Comparison of ENCODE assay signal across 8 cellular contexts in the genomic region with DNA sequence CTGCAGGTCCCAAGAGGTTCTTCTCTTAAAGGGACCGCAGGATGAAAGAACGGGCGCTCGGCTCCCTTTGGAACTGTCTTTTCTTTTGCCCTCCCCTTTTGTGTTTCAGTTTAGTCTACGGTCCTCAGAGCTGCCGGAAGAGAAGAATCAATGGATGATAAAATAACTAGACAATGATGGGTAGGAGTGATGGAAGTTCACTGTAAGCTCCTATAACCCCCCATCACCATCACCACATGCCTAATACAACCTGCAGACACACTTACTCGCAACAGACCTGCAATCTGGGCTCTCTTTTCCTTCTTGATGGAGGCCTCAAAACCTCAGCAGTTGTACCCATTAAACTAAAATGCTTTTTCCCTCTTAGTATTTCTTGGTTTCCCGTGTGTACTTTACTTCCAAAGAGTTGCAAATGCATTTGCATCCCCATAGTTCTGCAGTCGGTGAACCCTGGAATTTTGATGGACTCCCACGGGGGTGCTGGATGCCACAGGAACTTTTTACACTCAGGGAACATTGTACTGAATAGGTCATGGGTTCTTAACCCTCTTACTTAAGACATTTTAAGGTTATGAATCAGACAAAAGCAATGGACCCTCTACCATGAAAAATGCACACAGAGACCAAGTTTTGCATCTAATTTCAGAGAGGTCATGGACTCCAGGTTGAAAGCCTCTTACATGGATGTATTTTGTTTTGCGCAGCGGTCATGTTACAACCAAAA. TPM values are rescaled to one million over a fixed set of nuclear protein-coding genes. Genes with fewer than 3 reads are reported as not detected.
DNase-seq lines count a peak whose midpoint lies in the region; ATAC-seq and TF ChIP-seq lines count a peak whose summit lies in the region.

No MANE protein-coding gene starts in this region.

- CTCF ChIA-PET in T-cell (lab: Charles Lee): interaction anchor here (0.7 to 1.2 kb wide), 5 partner anchors 9 to 243 kb away, joined by 3 to 11 read pairs (median 3); partner anchors contain the start of gene PI4KB (in 1 of the 2)

- H3K27ac Mint-ChIP-seq in T-cell: peak overlapping the region; percentile 98 to 100

- no peaks in the 10 kb centered on the region for H3K9me3 Mint-ChIP-seq in T-cell

- peak overlapping the region; percentile 51 for H3K27ac ChIP-seq in hepatocyte
- H3K27ac ChIP-seq in stomach smooth muscle (ENCODE audit: low read length): peak overlapping the region; percentile 95

- no peak overlapping the region for H3K4me3 ChIP-seq in hepatocyte
- H3K4me3 ChIP-seq in stomach smooth muscle (ENCODE audit: low read length in 2 of 2): peak overlapping the region; percentile 94 to 99

- DNase-seq in activated CD4-positive, CD25-positive, alpha-beta regulatory T cell (lab: John Stamatoyannopoulos, UW): no peak
- DNase-seq in T-cell (no peak), hepatocyte (ENCODE audit: low spot score) (no peak), COLO668 (lab: John Stamatoyannopoulos, UW; ENCODE audit: unreplicated experiment) (no peak), SIG-M5 (lab: John Stamatoyannopoulos, UW) (no peak)

- no peaks in the 10 kb centered on the region for H4K20me1 ChIP-seq in hepatocyte (ENCODE audit: insufficient read depth, poor library complexity, severe bottlenecking)

- H3K27me3 ChIP-seq in hepatocyte (no peaks in the 10 kb centered on the region), stomach smooth muscle (ENCODE audit: control insufficient read depth in 1 of 2, insufficient read depth in 2 of 2, low read length in 2 of 2) (no peaks in the 10 kb centered on the region)

- H3K9me3 ChIP-seq in hepatocyte (ENCODE audit: low read depth): no peaks in the 10 kb centered on the region
- no peaks in the 10 kb centered on the region for H3K9me3 ChIP-seq in stomach smooth muscle (ENCODE audit: control insufficient read depth in 2 of 2, low read length in 2 of 2)

- peak overlapping the region; percentile 66 for H3K4me2 ChIP-seq in hepatocyte

- peak overlapping the region; percentile 95 to 98 (median 96) for H3K4me3 Mint-ChIP-seq in T-cell

- peaks cover 9% of the 10 kb centered on the region for H3K79me2 ChIP-seq in hepatocyte

- H3K4me1 ChIP-seq in hepatocyte (ENCODE audit: insufficient read depth) (peaks cover 9% of the 10 kb centered on the region), stomach smooth muscle (ENCODE audit: control insufficient read depth, insufficient read depth, low read length) (peaks cover 16% of the 10 kb centered on the region)

- POLR2A ChIA-PET in T-cell (lab: Charles Lee): interaction anchor here (0.6 to 0.7 kb wide), 4 partner anchors 9 to 50 kb away, joined by 3 to 6 read pairs (median 3); no protein-coding TSS in a partner anchor

- no peak for TF ChIP-seq CTCF in hepatocyte (IDR thresholded peaks at IDR 0.05; ENCODE audit: poor library complexity)

- WGBS in hepatocyte (ENCODE audit: low lambda C conversion rate, missing lambda C conversion rate): 29% methylated on average over 12 of the region's 12 CpGs

- H3K36me3 ChIP-seq in hepatocyte (replicated peaks; ENCODE audit: insufficient read depth, low read depth) (no peaks in the 10 kb centered on the region), stomach smooth muscle (ENCODE audit: control insufficient read depth in 2 of 2, insufficient read depth in 2 of 2, low read length in 2 of 2) (peaks cover 22 to 24% of the 10 kb centered on the region in 2 donors)

- peak overlapping the region; percentile 69 to 88 for H3K9ac ChIP-seq in stomach smooth muscle (ENCODE audit: low read length in 2 of 2)

- H3K36me3 Mint-ChIP-seq in T-cell: peaks cover 24% of the 10 kb centered on the region

- ATAC-seq in activated CD4-positive, CD25-positive, alpha-beta regulatory T cell treated with anti-CD3 and anti-CD28 coated beads, Interleukin-2, amount 50 U/mL, for 24 hours: peak; percentile 0 to 1
- ATAC-seq in T-cell (replicated peaks in 1 of 4) (peak in 1 of 4 experiments; percentile 4), HG03442 (IDR thresholded peaks at IDR 0.05; ENCODE audit: unreplicated experiment) (no peak)

- no peaks in the 10 kb centered on the region for H3K9me2 ChIP-seq in hepatocyte (replicated peaks; ENCODE audit: insufficient read depth)

- H3K27me3 Mint-ChIP-seq in T-cell: no peaks in the 10 kb centered on the region

- peak overlapping the region; percentile 47 for H2AFZ ChIP-seq in hepatocyte

- H3K4me1 Mint-ChIP-seq in T-cell: peaks cover 25 to 46% (median 36%) of the 10 kb centered on the region in 3 donors

RNA-seq across cellular contexts. Expression of gene RFX5, which starts 0.6 kb away (rescaled TPM):
- total RNA-seq in T-cell (10 to 100 TPM; 50.3 to 79.8 (median 70.2) TPM), hepatocyte (43.0 and 48.8 TPM in 2 replicates)
- polyA plus RNA-seq in hepatocyte: 14.1 and 18.0 TPM in 2 replicates

RNA-seq across cellular contexts. Expression of gene PI4KB, which starts 20.5 kb away (rescaled TPM):
- 10 to 100 TPM; 64.9 to 96.9 (median 75.4) TPM for total RNA-seq in T-cell
- 42.1 and 49.9 TPM in 2 replicates for total RNA-seq in hepatocyte
- 55.1 and 60.4 TPM in 2 replicates for polyA plus RNA-seq in hepatocyte

RNA-seq across cellular contexts. Expression of gene SELENBP1, which starts 24.8 kb away (rescaled TPM):
- total RNA-seq in T-cell (1 to 10 TPM in 1 of 5 donors, under 1 TPM in 2, not detected in 2; 0.72 to 1.2 (median 0.93) TPM), hepatocyte (49.1 and 63.9 TPM in 2 replicates)
- 86.4 and 101 TPM in 2 replicates for polyA plus RNA-seq in hepatocyte

RNA-seq across cellular contexts. Expression of gene PSMB4, which starts 51.7 kb away (rescaled TPM):
- total RNA-seq in T-cell (100 to 1,000 TPM; 221 to 283 (median 232) TPM), hepatocyte (240 and 275 TPM in 2 replicates)
- 71.4 and 96.3 TPM in 2 replicates for polyA plus RNA-seq in hepatocyte

Comparison
In these comparisons a context has a peak if more than half of its experiments do, and no peak if none do; other contexts are left out.
1. RNA of gene SELENBP1, which starts 24.8 kb away (total RNA-seq): 49.1 to 63.9 TPM in hepatocyte; 0.72 to 1.2 TPM in T-cell; every median in the first group is over 10 times any median in the second.